ENCODE assay signal across 1 cellular context in the genomic region with DNA sequence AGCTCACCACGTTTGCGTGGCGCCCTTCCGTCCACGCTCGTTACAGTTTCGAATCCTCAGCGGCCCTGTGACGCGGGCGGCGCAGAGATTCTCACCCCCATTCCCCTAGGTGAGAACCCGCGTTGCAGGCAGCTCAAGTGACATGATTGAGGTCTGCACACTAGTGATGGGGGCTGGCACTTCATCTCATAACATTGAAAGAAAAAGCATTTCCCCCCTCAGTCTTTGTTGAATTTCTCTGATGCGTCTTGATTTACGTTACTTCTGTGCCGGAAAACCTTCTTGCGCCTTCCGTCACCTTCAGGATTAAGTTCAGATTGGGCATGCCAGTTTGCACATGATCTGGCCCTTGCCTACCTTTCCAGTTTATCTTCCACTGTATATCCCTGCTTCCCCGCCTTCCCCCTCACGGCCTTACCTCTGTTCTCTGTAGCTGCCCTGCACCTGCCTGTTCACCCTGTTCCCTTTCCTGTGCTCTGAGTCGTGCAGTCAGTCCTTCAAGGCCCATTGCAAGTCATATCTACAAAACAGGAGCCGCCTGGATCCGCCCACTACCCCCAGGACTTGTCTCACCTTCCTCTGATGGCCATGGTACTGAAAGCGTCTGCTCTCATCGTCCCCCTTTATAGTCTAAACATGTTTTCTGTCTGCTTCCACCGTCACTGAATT.
A peak's percentile ranks its signal among the peaks of the same experiment; 100 is the strongest.
TF ChIP-seq lines count a peak whose summit lies in the region.

No MANE protein-coding gene starts in this region.

TF ChIP-seq in K562, 482 proteins besides CTCF, POLR2A, EP300 and RAD21 (continued from another document and continues in another):
- TF ChIP-seq, protein P1, sequence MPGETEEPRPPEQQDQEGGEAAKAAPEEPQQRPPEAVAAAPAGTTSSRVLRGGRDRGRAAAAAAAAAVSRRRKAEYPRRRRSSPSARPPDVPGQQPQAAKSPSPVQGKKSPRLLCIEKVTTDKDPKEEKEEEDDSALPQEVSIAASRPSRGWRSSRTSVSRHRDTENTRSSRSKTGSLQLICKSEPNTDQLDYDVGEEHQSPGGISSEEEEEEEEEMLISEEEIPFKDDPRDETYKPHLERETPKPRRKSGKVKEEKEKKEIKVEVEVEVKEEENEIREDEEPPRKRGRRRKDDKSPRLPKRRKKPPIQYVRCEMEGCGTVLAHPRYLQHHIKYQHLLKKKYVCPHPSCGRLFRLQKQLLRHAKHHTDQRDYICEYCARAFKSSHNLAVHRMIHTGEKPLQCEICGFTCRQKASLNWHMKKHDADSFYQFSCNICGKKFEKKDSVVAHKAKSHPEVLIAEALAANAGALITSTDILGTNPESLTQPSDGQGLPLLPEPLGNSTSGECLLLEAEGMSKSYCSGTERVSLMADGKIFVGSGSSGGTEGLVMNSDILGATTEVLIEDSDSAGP (CRISPR knock-in tag; IDR thresholded peaks at IDR 0.05): no peak
- TF ChIP-seq ZKSCAN1 (IDR thresholded peaks at IDR 0.05; ENCODE audit: low read depth, low read length): no peak
- TF ChIP-seq, protein P2, sequence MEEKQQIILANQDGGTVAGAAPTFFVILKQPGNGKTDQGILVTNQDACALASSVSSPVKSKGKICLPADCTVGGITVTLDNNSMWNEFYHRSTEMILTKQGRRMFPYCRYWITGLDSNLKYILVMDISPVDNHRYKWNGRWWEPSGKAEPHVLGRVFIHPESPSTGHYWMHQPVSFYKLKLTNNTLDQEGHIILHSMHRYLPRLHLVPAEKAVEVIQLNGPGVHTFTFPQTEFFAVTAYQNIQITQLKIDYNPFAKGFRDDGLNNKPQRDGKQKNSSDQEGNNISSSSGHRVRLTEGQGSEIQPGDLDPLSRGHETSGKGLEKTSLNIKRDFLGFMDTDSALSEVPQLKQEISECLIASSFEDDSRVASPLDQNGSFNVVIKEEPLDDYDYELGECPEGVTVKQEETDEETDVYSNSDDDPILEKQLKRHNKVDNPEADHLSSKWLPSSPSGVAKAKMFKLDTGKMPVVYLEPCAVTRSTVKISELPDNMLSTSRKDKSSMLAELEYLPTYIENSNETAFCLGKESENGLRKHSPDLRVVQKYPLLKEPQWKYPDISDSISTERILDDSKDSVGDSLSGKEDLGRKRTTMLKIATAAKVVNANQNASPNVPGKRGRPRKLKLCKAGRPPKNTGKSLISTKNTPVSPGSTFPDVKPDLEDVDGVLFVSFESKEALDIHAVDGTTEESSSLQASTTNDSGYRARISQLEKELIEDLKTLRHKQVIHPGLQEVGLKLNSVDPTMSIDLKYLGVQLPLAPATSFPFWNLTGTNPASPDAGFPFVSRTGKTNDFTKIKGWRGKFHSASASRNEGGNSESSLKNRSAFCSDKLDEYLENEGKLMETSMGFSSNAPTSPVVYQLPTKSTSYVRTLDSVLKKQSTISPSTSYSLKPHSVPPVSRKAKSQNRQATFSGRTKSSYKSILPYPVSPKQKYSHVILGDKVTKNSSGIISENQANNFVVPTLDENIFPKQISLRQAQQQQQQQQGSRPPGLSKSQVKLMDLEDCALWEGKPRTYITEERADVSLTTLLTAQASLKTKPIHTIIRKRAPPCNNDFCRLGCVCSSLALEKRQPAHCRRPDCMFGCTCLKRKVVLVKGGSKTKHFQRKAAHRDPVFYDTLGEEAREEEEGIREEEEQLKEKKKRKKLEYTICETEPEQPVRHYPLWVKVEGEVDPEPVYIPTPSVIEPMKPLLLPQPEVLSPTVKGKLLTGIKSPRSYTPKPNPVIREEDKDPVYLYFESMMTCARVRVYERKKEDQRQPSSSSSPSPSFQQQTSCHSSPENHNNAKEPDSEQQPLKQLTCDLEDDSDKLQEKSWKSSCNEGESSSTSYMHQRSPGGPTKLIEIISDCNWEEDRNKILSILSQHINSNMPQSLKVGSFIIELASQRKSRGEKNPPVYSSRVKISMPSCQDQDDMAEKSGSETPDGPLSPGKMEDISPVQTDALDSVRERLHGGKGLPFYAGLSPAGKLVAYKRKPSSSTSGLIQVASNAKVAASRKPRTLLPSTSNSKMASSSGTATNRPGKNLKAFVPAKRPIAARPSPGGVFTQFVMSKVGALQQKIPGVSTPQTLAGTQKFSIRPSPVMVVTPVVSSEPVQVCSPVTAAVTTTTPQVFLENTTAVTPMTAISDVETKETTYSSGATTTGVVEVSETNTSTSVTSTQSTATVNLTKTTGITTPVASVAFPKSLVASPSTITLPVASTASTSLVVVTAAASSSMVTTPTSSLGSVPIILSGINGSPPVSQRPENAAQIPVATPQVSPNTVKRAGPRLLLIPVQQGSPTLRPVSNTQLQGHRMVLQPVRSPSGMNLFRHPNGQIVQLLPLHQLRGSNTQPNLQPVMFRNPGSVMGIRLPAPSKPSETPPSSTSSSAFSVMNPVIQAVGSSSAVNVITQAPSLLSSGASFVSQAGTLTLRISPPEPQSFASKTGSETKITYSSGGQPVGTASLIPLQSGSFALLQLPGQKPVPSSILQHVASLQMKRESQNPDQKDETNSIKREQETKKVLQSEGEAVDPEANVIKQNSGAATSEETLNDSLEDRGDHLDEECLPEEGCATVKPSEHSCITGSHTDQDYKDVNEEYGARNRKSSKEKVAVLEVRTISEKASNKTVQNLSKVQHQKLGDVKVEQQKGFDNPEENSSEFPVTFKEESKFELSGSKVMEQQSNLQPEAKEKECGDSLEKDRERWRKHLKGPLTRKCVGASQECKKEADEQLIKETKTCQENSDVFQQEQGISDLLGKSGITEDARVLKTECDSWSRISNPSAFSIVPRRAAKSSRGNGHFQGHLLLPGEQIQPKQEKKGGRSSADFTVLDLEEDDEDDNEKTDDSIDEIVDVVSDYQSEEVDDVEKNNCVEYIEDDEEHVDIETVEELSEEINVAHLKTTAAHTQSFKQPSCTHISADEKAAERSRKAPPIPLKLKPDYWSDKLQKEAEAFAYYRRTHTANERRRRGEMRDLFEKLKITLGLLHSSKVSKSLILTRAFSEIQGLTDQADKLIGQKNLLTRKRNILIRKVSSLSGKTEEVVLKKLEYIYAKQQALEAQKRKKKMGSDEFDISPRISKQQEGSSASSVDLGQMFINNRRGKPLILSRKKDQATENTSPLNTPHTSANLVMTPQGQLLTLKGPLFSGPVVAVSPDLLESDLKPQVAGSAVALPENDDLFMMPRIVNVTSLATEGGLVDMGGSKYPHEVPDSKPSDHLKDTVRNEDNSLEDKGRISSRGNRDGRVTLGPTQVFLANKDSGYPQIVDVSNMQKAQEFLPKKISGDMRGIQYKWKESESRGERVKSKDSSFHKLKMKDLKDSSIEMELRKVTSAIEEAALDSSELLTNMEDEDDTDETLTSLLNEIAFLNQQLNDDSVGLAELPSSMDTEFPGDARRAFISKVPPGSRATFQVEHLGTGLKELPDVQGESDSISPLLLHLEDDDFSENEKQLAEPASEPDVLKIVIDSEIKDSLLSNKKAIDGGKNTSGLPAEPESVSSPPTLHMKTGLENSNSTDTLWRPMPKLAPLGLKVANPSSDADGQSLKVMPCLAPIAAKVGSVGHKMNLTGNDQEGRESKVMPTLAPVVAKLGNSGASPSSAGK (IDR thresholded peaks at IDR 0.05): peak; percentile 20; the same call in 1 of the 2 replicates
- no peak for TF ChIP-seq ARID2 (IDR thresholded peaks at IDR 0.05)
- no peak for TF ChIP-seq HMGN3 (IDR thresholded peaks at IDR 0.05; ENCODE audit: borderline replicate concordance, extremely low read depth, insufficient read length, low read depth, low read length)
- TF ChIP-seq, protein P3, sequence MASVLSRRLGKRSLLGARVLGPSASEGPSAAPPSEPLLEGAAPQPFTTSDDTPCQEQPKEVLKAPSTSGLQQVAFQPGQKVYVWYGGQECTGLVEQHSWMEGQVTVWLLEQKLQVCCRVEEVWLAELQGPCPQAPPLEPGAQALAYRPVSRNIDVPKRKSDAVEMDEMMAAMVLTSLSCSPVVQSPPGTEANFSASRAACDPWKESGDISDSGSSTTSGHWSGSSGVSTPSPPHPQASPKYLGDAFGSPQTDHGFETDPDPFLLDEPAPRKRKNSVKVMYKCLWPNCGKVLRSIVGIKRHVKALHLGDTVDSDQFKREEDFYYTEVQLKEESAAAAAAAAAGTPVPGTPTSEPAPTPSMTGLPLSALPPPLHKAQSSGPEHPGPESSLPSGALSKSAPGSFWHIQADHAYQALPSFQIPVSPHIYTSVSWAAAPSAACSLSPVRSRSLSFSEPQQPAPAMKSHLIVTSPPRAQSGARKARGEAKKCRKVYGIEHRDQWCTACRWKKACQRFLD (CRISPR knock-in tag; IDR thresholded peaks at IDR 0.05): no peak
- TF ChIP-seq, protein P4, sequence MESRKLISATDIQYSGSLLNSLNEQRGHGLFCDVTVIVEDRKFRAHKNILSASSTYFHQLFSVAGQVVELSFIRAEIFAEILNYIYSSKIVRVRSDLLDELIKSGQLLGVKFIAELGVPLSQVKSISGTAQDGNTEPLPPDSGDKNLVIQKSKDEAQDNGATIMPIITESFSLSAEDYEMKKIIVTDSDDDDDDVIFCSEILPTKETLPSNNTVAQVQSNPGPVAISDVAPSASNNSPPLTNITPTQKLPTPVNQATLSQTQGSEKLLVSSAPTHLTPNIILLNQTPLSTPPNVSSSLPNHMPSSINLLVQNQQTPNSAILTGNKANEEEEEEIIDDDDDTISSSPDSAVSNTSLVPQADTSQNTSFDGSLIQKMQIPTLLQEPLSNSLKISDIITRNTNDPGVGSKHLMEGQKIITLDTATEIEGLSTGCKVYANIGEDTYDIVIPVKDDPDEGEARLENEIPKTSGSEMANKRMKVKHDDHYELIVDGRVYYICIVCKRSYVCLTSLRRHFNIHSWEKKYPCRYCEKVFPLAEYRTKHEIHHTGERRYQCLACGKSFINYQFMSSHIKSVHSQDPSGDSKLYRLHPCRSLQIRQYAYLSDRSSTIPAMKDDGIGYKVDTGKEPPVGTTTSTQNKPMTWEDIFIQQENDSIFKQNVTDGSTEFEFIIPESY (CRISPR knock-in tag; IDR thresholded peaks at IDR 0.05): no peak
- TF ChIP-seq ILK (tag; IDR thresholded peaks at IDR 0.05; ENCODE audit: borderline replicate concordance, low read depth): no peak
- no peak for TF ChIP-seq KLF1 (tag; IDR thresholded peaks at IDR 0.05)
- no peak for TF ChIP-seq SAP30 (IDR thresholded peaks at IDR 0.05; ENCODE audit: borderline replicate concordance, insufficient read depth, low read depth, low read length, poor library complexity, severe bottlenecking)
- no peak for TF ChIP-seq PHF21A (IDR thresholded peaks at IDR 0.05; ENCODE audit: borderline replicate concordance, low read depth)
- TF ChIP-seq, protein P5, sequence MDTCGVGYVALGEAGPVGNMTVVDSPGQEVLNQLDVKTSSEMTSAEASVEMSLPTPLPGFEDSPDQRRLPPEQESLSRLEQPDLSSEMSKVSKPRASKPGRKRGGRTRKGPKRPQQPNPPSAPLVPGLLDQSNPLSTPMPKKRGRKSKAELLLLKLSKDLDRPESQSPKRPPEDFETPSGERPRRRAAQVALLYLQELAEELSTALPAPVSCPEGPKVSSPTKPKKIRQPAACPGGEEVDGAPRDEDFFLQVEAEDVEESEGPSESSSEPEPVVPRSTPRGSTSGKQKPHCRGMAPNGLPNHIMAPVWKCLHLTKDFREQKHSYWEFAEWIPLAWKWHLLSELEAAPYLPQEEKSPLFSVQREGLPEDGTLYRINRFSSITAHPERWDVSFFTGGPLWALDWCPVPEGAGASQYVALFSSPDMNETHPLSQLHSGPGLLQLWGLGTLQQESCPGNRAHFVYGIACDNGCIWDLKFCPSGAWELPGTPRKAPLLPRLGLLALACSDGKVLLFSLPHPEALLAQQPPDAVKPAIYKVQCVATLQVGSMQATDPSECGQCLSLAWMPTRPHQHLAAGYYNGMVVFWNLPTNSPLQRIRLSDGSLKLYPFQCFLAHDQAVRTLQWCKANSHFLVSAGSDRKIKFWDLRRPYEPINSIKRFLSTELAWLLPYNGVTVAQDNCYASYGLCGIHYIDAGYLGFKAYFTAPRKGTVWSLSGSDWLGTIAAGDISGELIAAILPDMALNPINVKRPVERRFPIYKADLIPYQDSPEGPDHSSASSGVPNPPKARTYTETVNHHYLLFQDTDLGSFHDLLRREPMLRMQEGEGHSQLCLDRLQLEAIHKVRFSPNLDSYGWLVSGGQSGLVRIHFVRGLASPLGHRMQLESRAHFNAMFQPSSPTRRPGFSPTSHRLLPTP (IDR thresholded peaks at IDR 0.05; ENCODE audit: borderline replicate concordance, extremely low read depth, insufficient read length): no peak
- no peak for TF ChIP-seq KAT7 (CRISPR knock-in tag; IDR thresholded peaks at IDR 0.05; ENCODE audit: borderline replicate concordance)
- TF ChIP-seq GTF2A2 (tag; IDR thresholded peaks at IDR 0.05): no peak
- no peak for TF ChIP-seq ZFP30 (CRISPR knock-in tag; IDR thresholded peaks at IDR 0.05; ENCODE audit: borderline replicate concordance)
- 0 out of 2 replicates have a peak, but pooled peaks have one; percentile 70 for TF ChIP-seq NR1H2 (CRISPR knock-in tag; IDR thresholded peaks at IDR 0.05)
- TF ChIP-seq SOX6 (IDR thresholded peaks at IDR 0.05): no peak
- TF ChIP-seq ETV1 (tag; conservative IDR thresholded peaks at IDR 0.05; ENCODE audit: low read depth): no peak
- TF ChIP-seq, protein P6, sequence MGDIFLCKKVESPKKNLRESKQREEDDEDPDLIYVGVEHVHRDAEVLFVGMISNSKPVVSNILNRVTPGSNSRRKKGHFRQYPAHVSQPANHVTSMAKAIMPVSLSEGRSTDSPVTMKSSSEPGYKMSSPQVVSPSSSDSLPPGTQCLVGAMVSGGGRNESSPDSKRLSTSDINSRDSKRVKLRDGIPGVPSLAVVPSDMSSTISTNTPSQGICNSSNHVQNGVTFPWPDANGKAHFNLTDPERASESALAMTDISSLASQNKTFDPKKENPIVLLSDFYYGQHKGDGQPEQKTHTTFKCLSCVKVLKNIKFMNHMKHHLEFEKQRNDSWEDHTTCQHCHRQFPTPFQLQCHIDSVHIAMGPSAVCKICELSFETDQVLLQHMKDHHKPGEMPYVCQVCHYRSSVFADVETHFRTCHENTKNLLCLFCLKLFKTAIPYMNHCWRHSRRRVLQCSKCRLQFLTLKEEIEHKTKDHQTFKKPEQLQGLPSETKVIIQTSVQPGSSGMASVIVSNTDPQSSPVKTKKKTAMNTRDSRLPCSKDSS (IDR thresholded peaks at IDR 0.05; ENCODE audit: low read depth, partially characterized antibody): no peak
- TF ChIP-seq PRMT5 (CRISPR knock-in tag; IDR thresholded peaks at IDR 0.05): no peak
